ENCODE assay signal across 10 cellular contexts in genomic region chr12:116143883-116144266, GRCh38.
DNase-seq lines count a peak whose midpoint lies in the region; ATAC-seq, FAIRE-seq and TF ChIP-seq lines count a peak whose summit lies in the region.
"Had no signal": no experiment of that assay in that cellular context is flagged by ENCODE, and none has a peak within 500 bp of the region (broad histone marks: within the 10 kb centered on the region; RNA-seq: fewer than 3 reads in every experiment).

No MANE protein-coding gene starts in this region.

- no peaks in the 10 kb centered on the region for H3K36me3 ChIP-seq in DND-41 (ENCODE audit: insufficient read depth, low read length)
- no peaks in the 10 kb centered on the region for H3K36me3 ChIP-seq in KMS-11 (ENCODE audit: insufficient read depth)
- H3K36me3 ChIP-seq in endodermal cell (ENCODE audit: control insufficient read depth, insufficient read depth, low read length): no peaks in the 10 kb centered on the region
- H3K36me3 ChIP-seq in osteoblast (ENCODE audit: insufficient read depth, low read length): no peaks in the 10 kb centered on the region

- H3K9me3 ChIP-seq in DND-41 (ENCODE audit: insufficient read depth, low read length, severe bottlenecking) (no peaks in the 10 kb centered on the region), endodermal cell (ENCODE audit: control insufficient read depth, low read length) (no peaks in the 10 kb centered on the region), osteoblast (ENCODE audit: low read depth, low read length) (no peaks in the 10 kb centered on the region)

- no peaks in the 10 kb centered on the region for H3K9me3 Mint-ChIP-seq in endodermal cell

- peaks cover 98% of the 10 kb centered on the region for H3K79me2 ChIP-seq in DND-41 (ENCODE audit: insufficient read depth, low read length)
- H3K79me2 ChIP-seq in KMS-11 (ENCODE audit: insufficient read depth, low read depth): peaks cover 74% of the 10 kb centered on the region
- H3K79me2 ChIP-seq in osteoblast (ENCODE audit: insufficient read depth, low read length): peaks cover 93% of the 10 kb centered on the region

- peak overlapping the region; percentile 77 for H3K27ac Mint-ChIP-seq in endodermal cell

- 20 to 80% methylated on average over 1 of the region's 1 CpG for WGBS in endodermal cell (ENCODE audit: insufficient coverage in 1 of 2, insufficient read length in 1 of 2), 2 experiments

- no peak overlapping the region for H2AFZ ChIP-seq in DND-41 (ENCODE audit: low read depth, low read length)
- H2AFZ ChIP-seq in KMS-11 (ENCODE audit: low read depth): no peak overlapping the region
- H2AFZ ChIP-seq in osteoblast (ENCODE audit: low read length): no peak overlapping the region

- peaks cover 46% of the 10 kb centered on the region for H3K4me1 Mint-ChIP-seq in endodermal cell

- no peak for DNase-seq in DND-41
- DNase-seq in endodermal cell: peak; percentile 71
- DNase-seq in osteoblast (ENCODE audit: insufficient read length, low spot score, missing footprints): no peak
- DNase-seq in GDM1 (lab: John Stamatoyannopoulos, UW): no peak
- no peak for DNase-seq in D721Med (ENCODE audit: insufficient read length, low spot score)
- DNase-seq: activated effector memory CD4-positive, alpha-beta T cell treated with Interleukin-2 at 50 U/mL for 16 hours; NCI-H2081 treated with DMSO at 0.1 percent for 48 hours had no signal

- H3K27ac ChIP-seq in DND-41 (ENCODE audit: low read length) (no peak overlapping the region), KMS-11 (no peak overlapping the region), endodermal cell (ENCODE audit: low read depth, low read length) (no peak overlapping the region), osteoblast (ENCODE audit: low read depth, low read length) (peak overlapping the region; percentile 86)

- ATAC-seq in DND-41 (ENCODE audit: insufficient read depth, low read depth): peak; percentile 17; the same call in 1 of the 3 replicates
- ATAC-seq in GM21737 (IDR thresholded peaks at IDR 0.05; ENCODE audit: unreplicated experiment): no peak
- ATAC-seq in HG03045 (IDR thresholded peaks at IDR 0.05; ENCODE audit: unreplicated experiment): no peak

- no peak for FAIRE-seq in D721Med (lab: Jason Lieb, UNC)

- TF ChIP-seq CTCF in DND-41 (IDR thresholded peaks at IDR 0.05; ENCODE audit: borderline replicate concordance, extremely low read depth, low read length, poor library complexity, severe bottlenecking) (no peak), KMS-11 (conservative IDR thresholded peaks at IDR 0.05; ENCODE audit: low read depth, low read length) (no peak), endodermal cell (conservative IDR thresholded peaks at IDR 0.05) (no peak), osteoblast (IDR thresholded peaks at IDR 0.05; ENCODE audit: extremely low read depth, low read depth, low read length) (no peak), D721Med (IDR thresholded peaks at IDR 0.05; ENCODE audit: insufficient read depth, missing control alignments) (no peak)

- H3K4me3 ChIP-seq in DND-41 (ENCODE audit: low read depth in 1 of 2, low read length in 2 of 2) (no peak overlapping the region), KMS-11 (IDR thresholded peaks at IDR 0.05; ENCODE audit: insufficient read depth, low read depth, low read length) (no peak overlapping the region), endodermal cell (ENCODE audit: low read length) (peak overlapping the region; percentile 20), osteoblast (ENCODE audit: insufficient read depth, low read length) (peak overlapping the region; percentile 38)

- no peak overlapping the region for H3K9ac ChIP-seq in DND-41 (ENCODE audit: low read depth, low read length)
- H3K9ac ChIP-seq in KMS-11: no peak overlapping the region
- H3K9ac ChIP-seq in endodermal cell (ENCODE audit: extremely low read depth, low read length, poor library complexity, severe bottlenecking): no peak overlapping the region

- H3K4me2 ChIP-seq in DND-41 (ENCODE audit: insufficient read depth, low read length) (no peak overlapping the region), KMS-11 (peak overlapping the region; percentile 5; the same call in 1 of the 2 replicates), osteoblast (ENCODE audit: insufficient read depth, low read length) (peak overlapping the region; percentile 63)

- H3K4me1 ChIP-seq in DND-41 (ENCODE audit: insufficient read depth, low read length): no peaks in the 10 kb centered on the region
- peaks cover 48% of the 10 kb centered on the region for H3K4me1 ChIP-seq in KMS-11 (ENCODE audit: low read depth, poor library complexity, severe bottlenecking)
- H3K4me1 ChIP-seq in endodermal cell (ENCODE audit: control insufficient read depth, insufficient read depth, low read length): peaks cover 17% of the 10 kb centered on the region
- peaks cover 52% of the 10 kb centered on the region for H3K4me1 ChIP-seq in osteoblast (ENCODE audit: insufficient read depth, low read length)

- H4K20me1 ChIP-seq in DND-41 (ENCODE audit: insufficient read depth, low read length) (peaks cover 81% of the 10 kb centered on the region), KMS-11 (ENCODE audit: insufficient read depth) (no peaks in the 10 kb centered on the region), osteoblast (ENCODE audit: insufficient read depth, low read length) (peaks cover 70% of the 10 kb centered on the region)

- no peak overlapping the region for H3K4me3 Mint-ChIP-seq in endodermal cell

- H3K27me3 ChIP-seq in DND-41 (ENCODE audit: insufficient read depth, low read length, poor library complexity) (no peaks in the 10 kb centered on the region), KMS-11 (ENCODE audit: insufficient read depth, low read depth) (no peaks in the 10 kb centered on the region), endodermal cell (ENCODE audit: control insufficient read depth, insufficient read depth, low read length, poor library complexity, severe bottlenecking) (no peaks in the 10 kb centered on the region), osteoblast (ENCODE audit: insufficient read depth, low read length) (no peaks in the 10 kb centered on the region)

- H3K27me3 Mint-ChIP-seq in endodermal cell (ENCODE audit: insufficient read depth): no peaks in the 10 kb centered on the region

- no peaks in the 10 kb centered on the region for H3K36me3 Mint-ChIP-seq in endodermal cell (ENCODE audit: low read depth)

Comparison
In these comparisons a context has a peak if more than half of its experiments do, and no peak if none do; other contexts are left out.
1. H3K4me3 ChIP-seq: peak in endodermal cell (single experiment) and osteoblast (single experiment); none in DND-41 (0 of 2) and KMS-11 (single experiment).